ENCODE assay signal across 9 cellular contexts in genomic region chr19:18701250-18701608, GRCh38. TPM values are rescaled to one million over a fixed set of nuclear protein-coding genes. Genes with fewer than 3 reads are reported as not detected.
A peak's percentile ranks its signal among the peaks of the same experiment; 100 is the strongest.
DNase-seq lines count a peak whose midpoint lies in the region; ATAC-seq lines count a peak whose summit lies in the region.
"Had no signal": no experiment of that assay in that cellular context is flagged by ENCODE, and none has a peak within 500 bp of the region (broad histone marks: within the 10 kb centered on the region; RNA-seq: fewer than 3 reads in every experiment).

No MANE protein-coding gene starts in this region.

- DNase-seq in activated naive CD8-positive, alpha-beta T cell treated with anti-CD3 and anti-CD28 coated beads, Interleukin-2, amount 10 ng/mL, durations not matched to agents 7 days and 5 days: no peak
- no peak for DNase-seq in aorta
- no peak for DNase-seq in NCI-H187 treated with DMSO at 0.1 percent for 48 hours (lab: John Stamatoyannopoulos, UW)
- no peak for DNase-seq in CD1c-positive myeloid dendritic cell (ENCODE audit: extremely low spot score)

- H3K27me3 Mint-ChIP-seq in activated naive CD8-positive, alpha-beta T cell treated with anti-CD3 and anti-CD28 coated beads, Interleukin-2, amount 10 ng/mL, durations not matched to agents 7 days and 5 days: no peaks in the 10 kb centered on the region

- peak overlapping the region; percentile 66 to 79 for H3K4me3 ChIP-seq in muscle layer of duodenum (ENCODE audit: low read depth in 1 of 2, low read length in 2 of 2)
- H3K4me3 ChIP-seq in aorta (ENCODE audit: low read length in 2 of 2): no peak overlapping the region
- H3K4me3 ChIP-seq: lung had no signal

- POLR2A ChIA-PET in activated naive CD8-positive, alpha-beta T cell treated with anti-CD3 and anti-CD28 coated beads, Interleukin-2, amount 10 ng/mL, durations not matched to agents 7 days and 5 days (lab: Charles Lee): interaction anchor here (1.0 to 1.5 kb wide), 2 partner anchors 10 to 131 kb away, joined by 4 to 5 read pairs; partner anchors contain the start of gene UPF1

- H3K27ac ChIP-seq in muscle layer of duodenum (ENCODE audit: low read length): no peak overlapping the region
- no peak overlapping the region for H3K27ac ChIP-seq in aorta (ENCODE audit: low read depth in 1 of 2, low read length in 2 of 2)

- no peaks in the 10 kb centered on the region for H3K9me3 Mint-ChIP-seq in activated naive CD8-positive, alpha-beta T cell treated with anti-CD3 and anti-CD28 coated beads, Interleukin-2, amount 10 ng/mL, durations not matched to agents 7 days and 5 days

- H3K27me3 ChIP-seq in muscle layer of duodenum (ENCODE audit: low read depth, low read length) (no peaks in the 10 kb centered on the region), aorta (ENCODE audit: control insufficient read depth in 1 of 2, insufficient read depth in 2 of 2, low read length in 1 of 2) (no peaks in the 10 kb centered on the region)

- peak overlapping the region; percentile 83 for H3K4me3 Mint-ChIP-seq in activated naive CD8-positive, alpha-beta T cell treated with anti-CD3 and anti-CD28 coated beads, Interleukin-2, amount 10 ng/mL, durations not matched to agents 7 days and 5 days

- ATAC-seq in GM18511 (IDR thresholded peaks at IDR 0.05; ENCODE audit: unreplicated experiment): peak; percentile 30
- peak; percentile 22 for ATAC-seq in HG02938 (IDR thresholded peaks at IDR 0.05; ENCODE audit: unreplicated experiment)
- ATAC-seq in activated naive CD8-positive, alpha-beta T cell treated with anti-CD3 and anti-CD28 coated beads, Interleukin-2, amount 10 ng/mL, durations not matched to agents 7 days and 5 days (ENCODE audit: low read depth): peak; percentile 8
- ATAC-seq in GM19395 (IDR thresholded peaks at IDR 0.05; ENCODE audit: unreplicated experiment): no peak
- no peak for ATAC-seq in aorta (ENCODE audit: low FRiP score)

- H3K27ac Mint-ChIP-seq in activated naive CD8-positive, alpha-beta T cell treated with anti-CD3 and anti-CD28 coated beads, Interleukin-2, amount 10 ng/mL, durations not matched to agents 7 days and 5 days: peak overlapping the region; percentile 92

- 12 to 14% methylated on average over 7 of the region's 7 CpGs for WGBS in aorta, 2 donors

- peaks cover 0 to 14% of the 10 kb centered on the region in 2 donors for H3K4me1 ChIP-seq in muscle layer of duodenum (ENCODE audit: control insufficient read depth in 1 of 2, insufficient read depth in 2 of 2, low read length in 2 of 2)
- no peaks in the 10 kb centered on the region for H3K4me1 ChIP-seq in aorta (ENCODE audit: control insufficient read depth in 1 of 2, insufficient read depth in 2 of 2, low read length in 2 of 2)

- intact Hi-C loops in aorta (cut with DNase I): no loop called here

- peaks cover 18% of the 10 kb centered on the region for H3K4me1 Mint-ChIP-seq in activated naive CD8-positive, alpha-beta T cell treated with anti-CD3 and anti-CD28 coated beads, Interleukin-2, amount 10 ng/mL, durations not matched to agents 7 days and 5 days

- H3K36me3 ChIP-seq in muscle layer of duodenum (ENCODE audit: control insufficient read depth in 1 of 2, insufficient read depth in 2 of 2, low read length in 2 of 2) (no peaks in the 10 kb centered on the region), aorta (ENCODE audit: control insufficient read depth in 1 of 2, insufficient read depth in 2 of 2, low read length in 1 of 2) (no peaks in the 10 kb centered on the region)

- no peaks in the 10 kb centered on the region for H3K9me3 ChIP-seq in muscle layer of duodenum (ENCODE audit: control insufficient read depth in 1 of 2, low read length in 2 of 2)
- no peaks in the 10 kb centered on the region for H3K9me3 ChIP-seq in aorta (ENCODE audit: control insufficient read depth, low read length)

- H3K36me3 Mint-ChIP-seq in activated naive CD8-positive, alpha-beta T cell treated with anti-CD3 and anti-CD28 coated beads, Interleukin-2, amount 10 ng/mL, durations not matched to agents 7 days and 5 days: no peaks in the 10 kb centered on the region

RNA-seq across cellular contexts. Expression of gene CRTC1, which starts 17.7 kb away (rescaled TPM):
- total RNA-seq in activated naive CD8-positive, alpha-beta T cell treated with anti-CD3 and anti-CD28 coated beads, Interleukin-2, amount 10 ng/mL, durations not matched to agents 7 days and 5 days: 10 to 100 TPM; 10.3 to 11.8 TPM
- total RNA-seq in aorta: 10 to 100 TPM in 1 of 2 donors, 1 to 10 TPM in 1; 9.5 to 16.5 TPM
- polyA plus RNA-seq in aorta: 10 to 100 TPM in 1 of 2 donors, 1 to 10 TPM in 1; 3.6 to 11.9 TPM

Comparison
In these comparisons a context has a peak if more than half of its experiments do, and no peak if none do; other contexts are left out.
1. ATAC-seq: peak in GM18511 (single experiment), HG02938 (single experiment) and activated naive CD8-positive, alpha-beta T cell treated with anti-CD3 and anti-CD28 coated beads, Interleukin-2, amount 10 ng/mL, durations not matched to agents 7 days and 5 days (single experiment); none in GM19395 (single experiment) and aorta (single experiment).
2. H3K4me3 ChIP-seq: peak in muscle layer of duodenum (2 of 2); none in aorta (0 of 2).